Comparison of ENCODE assay signal across 1 cellular context in the genomic region with DNA sequence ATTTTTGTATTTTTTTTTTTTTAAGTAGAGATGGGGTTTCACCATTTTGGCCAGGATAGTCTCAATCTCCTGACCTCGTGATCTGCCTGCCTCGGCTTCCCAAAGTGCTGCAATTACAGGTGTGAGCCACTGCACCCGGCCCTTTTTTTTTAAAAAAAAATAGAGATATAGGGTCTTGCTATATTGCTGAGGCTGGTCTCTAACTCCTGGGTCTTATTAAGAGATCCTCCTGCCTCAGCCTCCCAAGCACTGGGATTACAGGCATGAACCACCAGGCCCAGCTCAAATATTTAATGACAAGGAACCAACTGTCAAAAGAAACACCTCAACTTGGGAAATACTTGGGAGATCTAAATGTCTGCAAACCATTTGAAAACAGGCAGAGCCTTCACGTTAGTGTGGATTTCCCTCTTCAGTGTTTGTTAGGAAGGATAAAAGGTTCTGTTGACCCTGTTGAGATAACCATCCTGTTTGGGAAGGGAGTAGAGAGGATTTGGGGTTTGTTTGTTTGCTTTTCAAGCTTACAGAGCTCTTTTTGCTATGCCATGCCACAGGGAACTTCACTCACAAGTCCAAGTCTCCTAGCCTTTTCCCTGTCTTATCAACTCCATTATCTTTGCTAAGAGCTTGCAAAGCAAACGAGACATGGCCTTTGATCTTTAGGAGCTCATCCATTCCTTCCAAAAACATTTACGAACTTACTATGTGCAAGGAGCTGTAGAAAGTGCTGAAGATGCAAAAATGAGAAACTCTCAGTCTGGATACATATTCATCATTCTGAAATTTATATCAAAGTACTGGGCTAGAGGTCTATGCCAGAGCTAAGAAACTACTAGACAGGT.
TF ChIP-seq lines count a peak whose summit lies in the region.

No MANE protein-coding gene starts in this region.

TF ChIP-seq in IMR-90, 13 proteins besides CTCF, POLR2A, EP300 and RAD21:
- TF ChIP-seq RFX5 (IDR thresholded peaks at IDR 0.05; ENCODE audit: low read depth, low read length) = no peak
- TF ChIP-seq, protein P1, sequence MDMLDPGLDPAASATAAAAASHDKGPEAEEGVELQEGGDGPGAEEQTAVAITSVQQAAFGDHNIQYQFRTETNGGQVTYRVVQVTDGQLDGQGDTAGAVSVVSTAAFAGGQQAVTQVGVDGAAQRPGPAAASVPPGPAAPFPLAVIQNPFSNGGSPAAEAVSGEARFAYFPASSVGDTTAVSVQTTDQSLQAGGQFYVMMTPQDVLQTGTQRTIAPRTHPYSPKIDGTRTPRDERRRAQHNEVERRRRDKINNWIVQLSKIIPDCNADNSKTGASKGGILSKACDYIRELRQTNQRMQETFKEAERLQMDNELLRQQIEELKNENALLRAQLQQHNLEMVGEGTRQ (IDR thresholded peaks at IDR 0.05; ENCODE audit: low read depth, low read length) = no peak
- TF ChIP-seq CHD1 (IDR thresholded peaks at IDR 0.05; ENCODE audit: low read depth, low read length) = no peak
- no peak for TF ChIP-seq NFE2L2 (IDR thresholded peaks at IDR 0.05; ENCODE audit: low read depth, low read length)
- peak; percentile 88 for TF ChIP-seq MAFK (IDR thresholded peaks at IDR 0.05; ENCODE audit: low read depth, low read length)
- TF ChIP-seq BHLHE40 (IDR thresholded peaks at IDR 0.05; ENCODE audit: low read depth, low read length) = no peak
- no peak for TF ChIP-seq MXI1 (IDR thresholded peaks at IDR 0.05; ENCODE audit: borderline replicate concordance, low read depth, low read length)
- TF ChIP-seq, protein P2, sequence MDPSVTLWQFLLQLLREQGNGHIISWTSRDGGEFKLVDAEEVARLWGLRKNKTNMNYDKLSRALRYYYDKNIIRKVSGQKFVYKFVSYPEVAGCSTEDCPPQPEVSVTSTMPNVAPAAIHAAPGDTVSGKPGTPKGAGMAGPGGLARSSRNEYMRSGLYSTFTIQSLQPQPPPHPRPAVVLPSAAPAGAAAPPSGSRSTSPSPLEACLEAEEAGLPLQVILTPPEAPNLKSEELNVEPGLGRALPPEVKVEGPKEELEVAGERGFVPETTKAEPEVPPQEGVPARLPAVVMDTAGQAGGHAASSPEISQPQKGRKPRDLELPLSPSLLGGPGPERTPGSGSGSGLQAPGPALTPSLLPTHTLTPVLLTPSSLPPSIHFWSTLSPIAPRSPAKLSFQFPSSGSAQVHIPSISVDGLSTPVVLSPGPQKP (IDR thresholded peaks at IDR 0.05; ENCODE audit: borderline replicate concordance, low read depth, low read length) = no peak
